ENCODE assay signal across 19 cellular contexts in genomic region chr1:159207774-159208459, GRCh38. TPM values are rescaled to one million over a fixed set of nuclear protein-coding genes. Genes with fewer than 3 reads are reported as not detected.
DNase-seq lines count a peak whose midpoint lies in the region; FAIRE-seq and TF ChIP-seq lines count a peak whose summit lies in the region.
"Had no signal": no experiment of that assay in that cellular context is flagged by ENCODE, and none has a peak within 500 bp of the region (broad histone marks: within the 10 kb centered on the region; RNA-seq: fewer than 3 reads in every experiment).

No MANE protein-coding gene starts in this region.

- peak; percentile 82 for DNase-seq in Ammon's horn (ENCODE audit: low spot score)
- DNase-seq in cerebellum (ENCODE audit: low spot score): peak; percentile 93
- DNase-seq in medulla oblongata (ENCODE audit: extremely low spot score): peak; percentile 36
- no peak for DNase-seq in GM13977 (ENCODE audit: low spot score)
- DNase-seq in transverse colon: no peak
- no peak for DNase-seq in kidney
- DNase-seq in NCI-H2171 treated with DMSO at 0.1 percent for 48 hours (lab: John Stamatoyannopoulos, UW): no peak
- DNase-seq: activated CD4-positive, alpha-beta T cell treated with anti-CD3 and anti-CD28 coated beads for 4 hours; activated T-cell treated with anti-CD3 and anti-CD28 coated beads for 4 hours; GDM1; NCI-H1930; NCI-H69; stimulated activated CD4-positive, alpha-beta T cell treated with anti-CD3 and anti-CD28 coated beads, Interleukin-1b, Interleukin-23, amount 100 ng/mL, for 48 hours; T-helper 17 cell; thyroid gland had no signal

- intact Hi-C loops in transverse colon (cut with DNase I; ENCODE audit: low total_unique reads): no loop called here
- intact Hi-C loops in kidney (cut with DNase I): no loop called here

- FAIRE-seq in kidney (lab: Jason Lieb, UNC): no peak
- FAIRE-seq: endometrium had no signal

- TF ChIP-seq EP300 in Ishikawa (IDR thresholded peaks at IDR 0.05; ENCODE audit: borderline replicate concordance): no peak
- no peak for TF ChIP-seq EP300 in transverse colon (IDR thresholded peaks at IDR 0.05; ENCODE audit: low read depth)

- H3K9me3 ChIP-seq in transverse colon: no peaks in the 10 kb centered on the region
- no peaks in the 10 kb centered on the region for H3K9me3 ChIP-seq in kidney (ENCODE audit: control insufficient read depth in 1 of 2, low read length in 2 of 2)
- H3K9me3 ChIP-seq: gastroesophageal sphincter, right atrium auricular region, thyroid gland had no signal

- WGBS in transverse colon (ENCODE audit: low coverage in 1 of 2), 2 donors: 17 to 34% methylated on average over 1 to 11 of the region's 11 CpGs

- in situ Hi-C loops in GM13977 (cut with MboI; ENCODE audit: low pct_unique_long_range_greater_than_20kb, low sequenced_read_pairs, unreplicated experiment): no loop called here
- in situ Hi-C loops in transverse colon (cut with MboI; ENCODE audit: low pct_ligation_motif_present in 1 of 4, low pct_unique_long_range_greater_than_20kb in 1 of 4, low sequenced_read_pairs in 3 of 4): no loop called here

- no peaks in the 10 kb centered on the region for H3K36me3 ChIP-seq in transverse colon
- H3K36me3 ChIP-seq in kidney (ENCODE audit: control insufficient read depth in 1 of 2, insufficient read depth in 2 of 2, low read length in 2 of 2): no peaks in the 10 kb centered on the region
- H3K36me3 ChIP-seq: gastroesophageal sphincter, right atrium auricular region, thyroid gland had no signal

- H3K27me3 ChIP-seq in transverse colon: peaks cover 56% of the 10 kb centered on the region
- H3K27me3 ChIP-seq: right atrium auricular region, thyroid gland had no signal

- TF ChIP-seq POLR2A in transverse colon (IDR thresholded peaks at IDR 0.05): no peak

- H3K4me3 ChIP-seq in transverse colon (no peak overlapping the region), kidney (ENCODE audit: low read length in 2 of 2) (no peak overlapping the region)
- H3K4me3 ChIP-seq: right atrium auricular region, thyroid gland had no signal

- H3K27ac ChIP-seq in transverse colon (no peak overlapping the region), kidney (ENCODE audit: low read depth in 2 of 2, low read length in 2 of 2) (no peak overlapping the region)
- H3K27ac ChIP-seq: gastroesophageal sphincter, right atrium auricular region, thyroid gland had no signal

- no peaks in the 10 kb centered on the region for H3K4me1 ChIP-seq in transverse colon
- H3K4me1 ChIP-seq in kidney (ENCODE audit: control insufficient read depth in 1 of 2, insufficient read depth in 1 of 2, low read depth in 1 of 2, low read length in 2 of 2): no peaks in the 10 kb centered on the region
- H3K4me1 ChIP-seq: gastroesophageal sphincter, right atrium auricular region had no signal

- no peak for TF ChIP-seq RAD21 in Ishikawa (IDR thresholded peaks at IDR 0.05; ENCODE audit: low read depth)

- no peak for TF ChIP-seq CTCF in GM13977 (IDR thresholded peaks at IDR 0.05; ENCODE audit: extremely low read depth, insufficient read depth, missing control alignments)
- no peak for TF ChIP-seq CTCF in transverse colon (IDR thresholded peaks at IDR 0.05)
- TF ChIP-seq CTCF in kidney (IDR thresholded peaks at IDR 0.05; ENCODE audit: borderline replicate concordance, extremely low read depth, insufficient read depth): no peak

- H3K9ac ChIP-seq in kidney (ENCODE audit: low read length in 2 of 2): no peak overlapping the region

TF ChIP-seq in Ishikawa, 13 proteins besides CTCF, POLR2A, EP300 and RAD21:
- TF ChIP-seq ZBTB7A (IDR thresholded peaks at IDR 0.05; ENCODE audit: low read depth): no peak
- peak; percentile 45; the same call in 1 of the 2 replicates for TF ChIP-seq REST (IDR thresholded peaks at IDR 0.05; ENCODE audit: low read depth)

RNA-seq across cellular contexts. Expression of gene ACKR1, which starts 3.2 kb away (rescaled TPM):
- total RNA-seq in cerebellum: 4.2 TPM
- 10 to 100 TPM in 2 of 4 donors, 1 to 10 TPM in 2; 4.1 to 16.7 (median 9.9) TPM for total RNA-seq in transverse colon
- 142 TPM for total RNA-seq in kidney
- 3.4 TPM for polyA plus RNA-seq in kidney (ENCODE audit: insufficient read depth, low read depth, low replicate concordance)
- total RNA-seq: T-helper 17 cell had no signal

RNA-seq across cellular contexts. Expression of gene CADM3, which starts 36.5 kb away (rescaled TPM):
- total RNA-seq in cerebellum: 100 TPM
- total RNA-seq in transverse colon: 1 to 10 TPM; 3.4 to 6.5 (median 5.1) TPM
- total RNA-seq in kidney: 25.8 TPM
- 0.56 TPM for polyA plus RNA-seq in kidney (ENCODE audit: insufficient read depth, low read depth, low replicate concordance)
- total RNA-seq: T-helper 17 cell had no signal

Comparison
In these comparisons a context has a peak if more than half of its experiments do, and no peak if none do; other contexts are left out.
1. DNase-seq: peak in Ammon's horn (single experiment), cerebellum (single experiment) and medulla oblongata (single experiment); none in GM13977 (single experiment), transverse colon (single experiment), kidney (single experiment) and NCI-H2171 treated with DMSO at 0.1 percent for 48 hours (single experiment).